Comparison of ENCODE assay signal across 1 cellular context in the genomic region with DNA sequence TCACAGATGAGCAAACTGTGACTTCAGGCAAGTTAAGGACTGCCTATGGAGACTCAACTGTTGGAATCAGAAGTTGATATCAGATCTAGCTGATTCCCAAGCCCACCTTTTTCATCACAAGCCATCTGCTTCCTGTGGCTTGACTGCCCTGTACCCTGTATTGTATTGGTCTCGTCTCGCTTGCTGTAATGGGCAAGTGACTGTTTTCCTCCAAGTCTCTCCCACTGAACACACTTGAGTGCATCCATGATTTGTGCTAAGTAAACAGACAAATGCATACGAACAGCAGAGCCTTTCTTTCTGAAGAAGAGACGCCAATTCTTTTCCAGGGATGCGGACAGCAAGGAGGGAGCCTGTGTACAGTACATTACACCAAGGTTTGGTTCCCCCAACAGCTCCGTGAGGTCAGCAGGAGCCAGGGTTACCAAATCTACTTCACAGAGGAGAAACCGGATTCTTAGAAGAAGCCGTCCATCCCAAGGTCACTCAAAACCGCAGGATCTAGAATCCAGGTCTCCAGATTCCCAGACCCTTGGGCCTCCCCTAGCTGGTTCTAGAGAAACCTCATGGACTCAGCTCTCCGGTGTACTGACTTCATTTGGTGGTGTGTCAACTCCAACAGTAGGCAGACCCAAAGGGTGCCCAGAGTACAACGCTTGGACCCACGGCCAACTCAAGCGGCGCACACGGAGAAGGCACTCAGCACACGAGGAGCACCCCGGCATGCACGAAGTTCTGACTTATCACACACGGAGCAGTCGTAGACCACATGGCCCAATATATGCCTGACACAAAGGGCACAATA.
TF ChIP-seq lines count a peak whose summit lies in the region.

No MANE protein-coding gene starts in this region.

TF ChIP-seq in H1, 55 proteins besides CTCF, POLR2A, EP300 and RAD21:
- TF ChIP-seq MAX (IDR thresholded peaks at IDR 0.05): peak; percentile 58
- TF ChIP-seq NRF1 (IDR thresholded peaks at IDR 0.05; ENCODE audit: low read depth, low read length): no peak
